Comparison of ENCODE assay signal across 22 cellular contexts in genomic region chr6:6790891-6791290, GRCh38.
DNase-seq lines count a peak whose midpoint lies in the region; ATAC-seq, FAIRE-seq and TF ChIP-seq lines count a peak whose summit lies in the region.
"Had no signal": no experiment of that assay in that cellular context is flagged by ENCODE, and none has a peak within 500 bp of the region (broad histone marks: within the 10 kb centered on the region; RNA-seq: fewer than 3 reads in every experiment).

No MANE protein-coding gene starts in this region.

- peaks cover 13% of the 10 kb centered on the region for H3K4me1 Mint-ChIP-seq in activated naive CD8-positive, alpha-beta T cell treated with anti-CD3 and anti-CD28 coated beads, Interleukin-2, amount 50 U/mL, for 24 hours
- H3K4me1 Mint-ChIP-seq in activated naive CD8-positive, alpha-beta T cell treated with anti-CD3 and anti-CD28 coated beads for 36 hours: peaks cover 14% of the 10 kb centered on the region

- no peak for FAIRE-seq in D721Med (lab: Jason Lieb, UNC)

- H3K27me3 Mint-ChIP-seq in activated naive CD8-positive, alpha-beta T cell treated with anti-CD3 and anti-CD28 coated beads, Interleukin-2, amount 50 U/mL, for 24 hours: no peaks in the 10 kb centered on the region
- H3K27me3 Mint-ChIP-seq in activated naive CD8-positive, alpha-beta T cell treated with anti-CD3 and anti-CD28 coated beads for 36 hours: peaks cover 2% of the 10 kb centered on the region
- H3K27me3 Mint-ChIP-seq: CD8-positive, alpha-beta memory T cell had no signal

- in situ Hi-C loops in transverse colon (cut with MboI; ENCODE audit: low pct_ligation_motif_present in 1 of 4, low pct_unique_long_range_greater_than_20kb in 1 of 4, low sequenced_read_pairs in 3 of 4): no loop called here

- H3K36me3 ChIP-seq in esophagus squamous epithelium (no peaks in the 10 kb centered on the region), transverse colon (no peaks in the 10 kb centered on the region)
- H3K36me3 ChIP-seq: adrenal gland, lower lobe of right lung, right atrium auricular region, thyroid gland had no signal

- TF ChIP-seq EP300 in transverse colon (IDR thresholded peaks at IDR 0.05; ENCODE audit: low read depth): no peak

- no peak overlapping the region for H3K27ac Mint-ChIP-seq in activated naive CD8-positive, alpha-beta T cell treated with anti-CD3 and anti-CD28 coated beads, Interleukin-2, amount 50 U/mL, for 24 hours
- H3K27ac Mint-ChIP-seq in activated naive CD8-positive, alpha-beta T cell treated with anti-CD3 and anti-CD28 coated beads for 36 hours: no peak overlapping the region
- H3K27ac Mint-ChIP-seq: activated T-cell treated with anti-CD3 and anti-CD28 coated beads, Interleukin-2, amount 50 U/mL, for 72 hours; T-helper 2 cell treated with Interferon-gamma antibody and Interleukin-4, amounts not matched to agents 5 μg/mL and 100 μg/mL, for 36 hours had no signal

- intact Hi-C loops in esophagus squamous epithelium (cut with DNase I) (no loop called here), transverse colon (cut with DNase I; ENCODE audit: low total_unique reads) (no loop called here)

- TF ChIP-seq POLR2A in esophagus squamous epithelium (IDR thresholded peaks at IDR 0.05) (no peak), transverse colon (IDR thresholded peaks at IDR 0.05) (no peak)

- WGBS in esophagus squamous epithelium, 2 donors: 69 to 100% methylated on average over 1 to 3 of the region's 3 CpGs
- WGBS in transverse colon (ENCODE audit: low coverage in 1 of 2), 2 donors: 92% methylated on average over 3 of the region's 3 CpGs; no CpG with 5 or more reads in 1 of the 2 donors

- H3K27ac ChIP-seq in esophagus squamous epithelium (peak overlapping the region; percentile 37 to 83 (median 72)), transverse colon (no peak overlapping the region)
- H3K27ac ChIP-seq: adrenal gland, lower lobe of right lung, right atrium auricular region, thyroid gland had no signal

- DNase-seq in activated naive CD8-positive, alpha-beta T cell treated with anti-CD3 and anti-CD28 coated beads, Interleukin-2, amount 50 U/mL, for 24 hours: no peak
- DNase-seq in activated naive CD8-positive, alpha-beta T cell treated with anti-CD3 and anti-CD28 coated beads for 36 hours: no peak
- peak; percentile 62 for DNase-seq in RKO (ENCODE audit: low spot score)
- DNase-seq in esophagus squamous epithelium (lab: John Stamatoyannopoulos, UW): no peak
- peak; percentile 32 for DNase-seq in transverse colon
- DNase-seq in NCI-H1930 (lab: John Stamatoyannopoulos, UW): no peak
- DNase-seq in COLO668 (lab: John Stamatoyannopoulos, UW; ENCODE audit: unreplicated experiment): no peak
- no peak for DNase-seq in D721Med (ENCODE audit: insufficient read length, low spot score)
- DNase-seq: activated CD4-positive, alpha-beta T cell treated with anti-CD3 and anti-CD28 coated beads for 48 hours; activated T-cell treated with anti-CD3 and anti-CD28 coated beads, Interleukin-2, amount 50 U/mL, for 72 hours; CD8-positive, alpha-beta memory T cell; GDM1; hypothalamus; lower lobe of right lung; NCI-H2081 treated with DMSO at 0.1 percent for 48 hours; NCI-H774; Right ventricle myocardium superior; stimulated activated CD4-positive, alpha-beta T cell treated with anti-CD3 and anti-CD28 coated beads, Interleukin-2, amount 100 ng/mL, for 24 hours; thyroid gland had no signal

- ATAC-seq in activated naive CD8-positive, alpha-beta T cell treated with anti-CD3 and anti-CD28 coated beads, Interleukin-2, amount 50 U/mL, for 24 hours: peak; percentile 33
- ATAC-seq: lower lobe of right lung had no signal

- H3K9me3 ChIP-seq in esophagus squamous epithelium (no peaks in the 10 kb centered on the region), transverse colon (no peaks in the 10 kb centered on the region)
- H3K9me3 ChIP-seq: adrenal gland, lower lobe of right lung, right atrium auricular region, thyroid gland had no signal

- no peaks in the 10 kb centered on the region for H3K9me3 Mint-ChIP-seq in activated naive CD8-positive, alpha-beta T cell treated with anti-CD3 and anti-CD28 coated beads, Interleukin-2, amount 50 U/mL, for 24 hours
- H3K9me3 Mint-ChIP-seq in activated naive CD8-positive, alpha-beta T cell treated with anti-CD3 and anti-CD28 coated beads for 36 hours: no peaks in the 10 kb centered on the region
- H3K9me3 Mint-ChIP-seq: activated T-cell treated with anti-CD3 and anti-CD28 coated beads, Interleukin-2, amount 50 U/mL, for 72 hours; CD8-positive, alpha-beta memory T cell; T-helper 2 cell treated with Interferon-gamma antibody and Interleukin-4, amounts not matched to agents 5 μg/mL and 100 μg/mL, for 36 hours had no signal

- TF ChIP-seq CTCF in esophagus squamous epithelium (IDR thresholded peaks at IDR 0.05) (no peak), transverse colon (IDR thresholded peaks at IDR 0.05) (no peak), D721Med (IDR thresholded peaks at IDR 0.05; ENCODE audit: insufficient read depth, missing control alignments) (no peak)

- H3K4me3 Mint-ChIP-seq in activated naive CD8-positive, alpha-beta T cell treated with anti-CD3 and anti-CD28 coated beads, Interleukin-2, amount 50 U/mL, for 24 hours: no peak overlapping the region
- no peak overlapping the region for H3K4me3 Mint-ChIP-seq in activated naive CD8-positive, alpha-beta T cell treated with anti-CD3 and anti-CD28 coated beads for 36 hours
- H3K4me3 Mint-ChIP-seq: activated T-cell treated with anti-CD3 and anti-CD28 coated beads, Interleukin-2, amount 50 U/mL, for 72 hours; CD8-positive, alpha-beta memory T cell; T-helper 2 cell treated with Interferon-gamma antibody and Interleukin-4, amounts not matched to agents 5 μg/mL and 100 μg/mL, for 36 hours had no signal

- H3K27me3 ChIP-seq in esophagus squamous epithelium (no peaks in the 10 kb centered on the region), transverse colon (no peaks in the 10 kb centered on the region)
- H3K27me3 ChIP-seq: adrenal gland, right atrium auricular region, thyroid gland had no signal

- no peaks in the 10 kb centered on the region for H3K36me3 Mint-ChIP-seq in activated naive CD8-positive, alpha-beta T cell treated with anti-CD3 and anti-CD28 coated beads, Interleukin-2, amount 50 U/mL, for 24 hours (ENCODE audit: low read depth)
- H3K36me3 Mint-ChIP-seq in activated naive CD8-positive, alpha-beta T cell treated with anti-CD3 and anti-CD28 coated beads for 36 hours: no peaks in the 10 kb centered on the region
- H3K36me3 Mint-ChIP-seq: CD8-positive, alpha-beta memory T cell had no signal

- no peak overlapping the region for H3K4me3 ChIP-seq in esophagus squamous epithelium
- H3K4me3 ChIP-seq in transverse colon: no peak overlapping the region
- H3K4me3 ChIP-seq: adrenal gland, lower lobe of right lung, right atrium auricular region, thyroid gland had no signal

- H3K4me1 ChIP-seq in esophagus squamous epithelium (peaks cover 7 to 59% (median 12%) of the 10 kb centered on the region in 3 donors), transverse colon (no peaks in the 10 kb centered on the region)
- H3K4me1 ChIP-seq: adrenal gland, lower lobe of right lung, right atrium auricular region had no signal

Comparison
In these comparisons a context has a peak if more than half of its experiments do, and no peak if none do; other contexts are left out.
1. DNase-seq: peak in RKO (single experiment) and transverse colon (single experiment); none in activated naive CD8-positive, alpha-beta T cell treated with anti-CD3 and anti-CD28 coated beads, Interleukin-2, amount 50 U/mL, for 24 hours (single experiment), activated naive CD8-positive, alpha-beta T cell treated with anti-CD3 and anti-CD28 coated beads for 36 hours (single experiment), esophagus squamous epithelium (single experiment), NCI-H1930 (0 of 2), COLO668 (single experiment) and D721Med (single experiment).
2. H3K27ac ChIP-seq: peak in esophagus squamous epithelium (4 of 4); none in transverse colon (0 of 4).